Comparison of ENCODE assay signal across 30 cellular contexts in genomic region chr7:106206826-106207541, GRCh38.
A peak's percentile ranks its signal among the peaks of the same experiment; 100 is the strongest.
DNase-seq lines count a peak whose midpoint lies in the region; ATAC-seq, FAIRE-seq and TF ChIP-seq lines count a peak whose summit lies in the region.
"Had no signal": no experiment of that assay in that cellular context is flagged by ENCODE, and none has a peak within 500 bp of the region (broad histone marks: within the 10 kb centered on the region; RNA-seq: fewer than 3 reads in every experiment).

No MANE protein-coding gene starts in this region.

- no peaks in the 10 kb centered on the region for H3K79me2 ChIP-seq in GM12878 (ENCODE audit: control insufficient read depth, insufficient read depth, low read length)

- POLR2A ChIA-PET in GM12878 (lab: Charles Lee) = no interaction called here

- H3K27ac ChIP-seq in C4-2B = peak overlapping the region; percentile 86
- H3K27ac ChIP-seq in GM12878 (ENCODE audit: control insufficient read depth, insufficient read depth) = no peak overlapping the region
- H3K27ac ChIP-seq: BLaER1 treated with 17β-estradiol and CSF1 and Interleukin-3, amounts not matched to agents 10 nM and 100 nM; colonic mucosa; neutrophil; Peyer's patch; transverse colon; WERI-Rb-1 had no signal

- intact Hi-C loops in GM12878 (cut with micrococcal nuclease; ENCODE audit: unreplicated experiment) = no loop called here

- no peak for FAIRE-seq in GM12878 (lab: Jason Lieb, UNC)

- SMC1A ChIA-PET in GM12878 (lab: Charles Lee; ENCODE audit: uncharacterized antibody, unreplicated experiment) = interaction anchor here (0.6 to 1.1 kb wide), 2 partner anchors 17 to 295 kb away, joined by 3 read pairs; no protein-coding TSS in a partner anchor

- ATAC-seq in GM12878 (peak; percentile 29; the same call in 2 of the 3 replicates), HG03342 (IDR thresholded peaks at IDR 0.05; ENCODE audit: unreplicated experiment) (no peak)
- ATAC-seq: activated naive CD4-positive, alpha-beta T cell treated with anti-CD3 and anti-CD28 coated beads, Interleukin-2, amount 50 U/mL, for 72 hours; GM23338 had no signal

- no peak overlapping the region for H3K4me3 ChIP-seq in GM12878
- H3K4me3 ChIP-seq: BLaER1 treated with 17β-estradiol and CSF1 and Interleukin-3, amounts not matched to agents 10 nM and 100 nM; colonic mucosa; GM23338; Peyer's patch; transverse colon had no signal

- WGBS in GM12878 (ENCODE audit: insufficient coverage, insufficient replicate concordance, low lambda C conversion rate, missing lambda C conversion rate) = 79% methylated on average over 7 of the region's 7 CpGs

- H3K4me1 ChIP-seq in GM12878 (ENCODE audit: control insufficient read depth, insufficient read depth, low read length) = peaks cover 8% of the 10 kb centered on the region
- H3K4me1 ChIP-seq: Caco-2, colonic mucosa, Peyer's patch, transverse colon had no signal

- no peak overlapping the region for H3K9ac ChIP-seq in GM12878 (ENCODE audit: control insufficient read depth, insufficient read depth, low read length)
- H3K9ac ChIP-seq: BLaER1 treated with 17β-estradiol and CSF1 and Interleukin-3, amounts not matched to agents 10 nM and 100 nM had no signal

- no peaks in the 10 kb centered on the region for H3K36me3 ChIP-seq in GM12878 (ENCODE audit: control insufficient read depth in 2 of 2, insufficient read depth in 2 of 2, low read length in 1 of 2)
- H3K36me3 ChIP-seq: BLaER1 treated with 17β-estradiol and CSF1 and Interleukin-3, amounts not matched to agents 10 nM and 100 nM; colonic mucosa; neutrophil; Peyer's patch; transverse colon; WERI-Rb-1 had no signal

- no peak for TF ChIP-seq EP300 in GM12878 (IDR thresholded peaks at IDR 0.05; ENCODE audit: borderline replicate concordance in 1 of 2, control insufficient read depth in 1 of 2, low read depth in 2 of 2, low read length in 2 of 2)

- TF ChIP-seq CTCF in C4-2B (conservative IDR thresholded peaks at IDR 0.05) (no peak), GM12878 (IDR thresholded peaks at IDR 0.05 in 2 of 3, conservative IDR thresholded peaks at IDR 0.05 in 1 of 3; ENCODE audit: control insufficient read depth in 2 of 3, extremely low read depth in 1 of 3, insufficient read depth in 1 of 3, low read depth in 3 of 3, low read length in 3 of 3) (no peak)

- no peaks in the 10 kb centered on the region for H4K20me1 ChIP-seq in GM12878 (ENCODE audit: control insufficient read depth, insufficient read depth)
- H4K20me1 ChIP-seq: BLaER1 treated with 17β-estradiol and CSF1 and Interleukin-3, amounts not matched to agents 10 nM and 100 nM had no signal

- TF ChIP-seq POLR2A in GM12878 (IDR thresholded peaks at IDR 0.05; ENCODE audit: low read depth, low read length) = no peak

- H3K27me3 ChIP-seq in GM12878 (replicated peaks in 1 of 2; ENCODE audit: control insufficient read depth in 2 of 2, insufficient read depth in 2 of 2, low read length in 1 of 2) = no peaks in the 10 kb centered on the region
- H3K27me3 ChIP-seq: BLaER1 treated with 17β-estradiol and CSF1 and Interleukin-3, amounts not matched to agents 10 nM and 100 nM; colonic mucosa; neutrophil; Peyer's patch; transverse colon had no signal

- no peak overlapping the region for H2AFZ ChIP-seq in GM12878 (ENCODE audit: control insufficient read depth, low read depth, low read length)
- H2AFZ ChIP-seq: GM23338 had no signal

- no peaks in the 10 kb centered on the region; the same call in 2 of the 3 replicates for H3K9me3 ChIP-seq in GM12878 (replicated peaks; ENCODE audit: control insufficient read depth, insufficient read depth, low read length)
- H3K9me3 ChIP-seq: Caco-2, colonic mucosa, neutrophil, Peyer's patch, transverse colon had no signal

- peak; percentile 31 for DNase-seq in HT-29 (ENCODE audit: low spot score)
- DNase-seq in GM12878 (ENCODE audit: low read depth, low spot score) = no peak
- DNase-seq in myocyte (ENCODE audit: low read depth) = peak; percentile 90
- DNase-seq in NCI-H2196 (lab: John Stamatoyannopoulos, UW; ENCODE audit: unreplicated experiment) = no peak
- DNase-seq in glomerular visceral epithelial cell (ENCODE audit: extremely low spot score) = no peak
- DNase-seq: activated CD4-positive, alpha-beta T cell treated with anti-CD3 and anti-CD28 coated beads for 4 hours; activated effector memory CD4-positive, alpha-beta T cell treated with Interleukin-2 at 50 U/mL for 16 hours; Caco-2; colonic mucosa; DND-41; effector CD8-positive, alpha-beta T cell; HFFc6; hypothalamus; left cardiac atrium; NCI-H1092 treated with DMSO at 0.1 percent for 48 hours; NCI-H1930; NCI-H2171 treated with DMSO at 0.1 percent for 48 hours; NCI-H510A treated with DMSO at 0.1 percent for 48 hours; Peyer's patch; stimulated activated CD4-positive, alpha-beta T cell treated with anti-CD3 and anti-CD28 coated beads, Interleukin-15, amount 100 ng/mL, for 24 hours; stimulated activated CD4-positive, alpha-beta T cell treated with anti-CD3 and anti-CD28 coated beads, Interleukin-4, amount 100 ng/mL, for 4 hours; T1000; transverse colon; WERI-Rb-1 had no signal

- in situ Hi-C loops in GM12878 (cut with MboI) = no loop called here

- H3K4me2 ChIP-seq in GM12878 (ENCODE audit: control insufficient read depth, insufficient read depth) = no peak overlapping the region
- H3K4me2 ChIP-seq: GM23338 had no signal

- RAD21 ChIA-PET in GM12878 (lab: Charles Lee; ENCODE audit: unreplicated experiment) = interaction anchor here (1.1 to 1.5 kb wide), 2 partner anchors 11 to 28 kb away, joined by 3 to 4 read pairs; no protein-coding TSS in a partner anchor

- BruUV-seq in GM12878 (replicated peaks; lab: Mats Ljungman, UMichigan) = no TSS peak

- CTCF ChIA-PET in GM12878 (lab: Yijun Ruan, JAX) = interaction anchor here (1.0 to 1.1 kb wide), 2 partner anchors 53 to 256 kb away, joined by 3 read pairs; no protein-coding TSS in a partner anchor

- no peak for TF ChIP-seq RAD21 in GM12878 (IDR thresholded peaks at IDR 0.05; ENCODE audit: insufficient read depth, low read depth, low read length)

TF ChIP-seq in GM12878, 131 proteins besides CTCF, POLR2A, EP300 and RAD21 (continues in another document):
- TF ChIP-seq ZBTB11 (CRISPR knock-in tag; IDR thresholded peaks at IDR 0.05) (no peak), ZBTB4 (CRISPR knock-in tag; IDR thresholded peaks at IDR 0.05) (no peak), ZNF274 (IDR thresholded peaks at IDR 0.05; ENCODE audit: insufficient read depth, insufficient read length) (no peak), MAX (IDR thresholded peaks at IDR 0.05; ENCODE audit: low read depth, low read length) (no peak), MTA3 (IDR thresholded peaks at IDR 0.05; ENCODE audit: borderline replicate concordance, low read length) (no peak), SMARCA5 (IDR thresholded peaks at IDR 0.05) (no peak), YBX1 (IDR thresholded peaks at IDR 0.05) (no peak), CEBPB (IDR thresholded peaks at IDR 0.05; ENCODE audit: borderline replicate concordance in 1 of 2, low read depth in 2 of 2, low read length in 2 of 2) (no peak), IRF4 (IDR thresholded peaks at IDR 0.05; ENCODE audit: low read depth, low read length) (no peak)

Comparison
In these comparisons a context has a peak if more than half of its experiments do, and no peak if none do; other contexts are left out.
1. DNase-seq: peak in HT-29 (single experiment) and myocyte (single experiment); none in GM12878 (single experiment), NCI-H2196 (single experiment) and glomerular visceral epithelial cell (single experiment).